ENCODE assay signal across 1 cellular context in genomic region chr1:94821636-94822305, GRCh38.
TF ChIP-seq lines count a peak whose summit lies in the region.

No MANE protein-coding gene starts in this region.

TF ChIP-seq in WTC11, 78 proteins besides CTCF, POLR2A, EP300 and RAD21 (continued from another document):
- TF ChIP-seq E2F4 (CRISPR knock-in tag; IDR thresholded peaks at IDR 0.05; ENCODE audit: borderline replicate concordance, low read depth), result no peak
TF ChIP-seq in WTC11: peak in this region for 0.
